Comparison of ENCODE assay signal across 18 cellular contexts in the genomic region with DNA sequence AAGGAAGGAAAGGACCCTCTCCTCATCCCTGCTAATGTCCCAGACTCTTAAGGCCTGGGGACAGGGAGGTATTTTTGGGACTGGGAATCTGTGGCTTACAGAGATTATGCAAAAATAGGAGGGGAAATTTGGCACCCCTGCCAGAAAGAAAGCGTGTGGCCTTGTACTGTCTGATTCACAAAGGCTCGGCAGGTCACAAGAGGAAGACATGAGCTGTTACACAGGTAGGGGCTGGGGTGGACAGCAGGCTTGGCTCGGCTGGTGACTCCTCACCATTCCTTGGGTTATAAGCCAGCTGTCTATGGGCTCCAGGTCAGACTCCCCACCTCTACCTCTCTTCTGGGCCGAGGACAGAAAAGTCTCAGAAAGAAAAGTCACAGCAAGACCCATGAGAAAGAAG.
"Had no signal": no experiment of that assay in that cellular context is flagged by ENCODE, and none has a peak within 500 bp of the region (broad histone marks: within the 10 kb centered on the region; RNA-seq: fewer than 3 reads in every experiment).

No MANE protein-coding gene starts in this region.

- ATAC-seq: left lobe of liver; natural killer cell; right lobe of liver; stimulated activated naive B cell treated with anti-CD40 and anti-IgM and Interleukin-4, amounts not matched to agents 10 μg/mL and 1 μg/mL and 100 μg/mL, for 72 hours had no signal

- H3K27me3 ChIP-seq: right lobe of liver, tibial artery, upper lobe of left lung had no signal

- H3K4me3 ChIP-seq: coronary artery, lung, right lobe of liver, tibial artery, upper lobe of left lung had no signal

- H3K36me3 ChIP-seq: right lobe of liver had no signal

- H2AFZ ChIP-seq: parathyroid adenoma had no signal

- H3K27ac ChIP-seq: coronary artery, parathyroid adenoma, right lobe of liver, upper lobe of left lung had no signal

- H3K27me3 Mint-ChIP-seq: memory B cell; progenitor cell of endocrine pancreas; stimulated activated naive B cell treated with anti-CD40 and anti-IgM and Interleukin-4, amounts not matched to agents 10 μg/mL and 1 μg/mL and 100 μg/mL, for 72 hours; stimulated activated naive CD8-positive, alpha-beta T cell treated with anti-CD3 and anti-CD28 coated beads, Interleukin-15, Interleukin-2, amounts not matched to agents 100 ng/mL and 50 ng/mL, for 24 hours had no signal

- H3K4me1 Mint-ChIP-seq: memory B cell, natural killer cell had no signal

- H3K9me3 Mint-ChIP-seq: memory B cell; natural killer cell; stimulated activated naive B cell treated with anti-CD40 and anti-IgM and Interleukin-4, amounts not matched to agents 10 μg/mL and 1 μg/mL and 100 μg/mL, for 72 hours; stimulated activated naive CD8-positive, alpha-beta T cell treated with anti-CD3 and anti-CD28 coated beads, Interleukin-15, Interleukin-2, amounts not matched to agents 100 ng/mL and 50 ng/mL, for 24 hours had no signal

- DNase-seq: dermis blood vessel endothelial cell; effector memory CD4-positive, alpha-beta T cell; head of caudate nucleus; natural killer cell; right lobe of liver; small intestine; stimulated activated CD4-positive, alpha-beta T cell treated with anti-CD3 and anti-CD28 coated beads, Interleukin-15, amount 100 ng/mL, for 24 hours; stimulated activated CD4-positive, alpha-beta T cell treated with anti-CD3 and anti-CD28 coated beads, Interleukin-2, amount 100 ng/mL, for 48 hours; stimulated activated naive B cell treated with anti-CD40 and anti-IgM and Interleukin-4, amounts not matched to agents 10 μg/mL and 1 μg/mL and 100 μg/mL, for 72 hours; tibial artery; upper lobe of left lung had no signal

- H3K27ac Mint-ChIP-seq: memory B cell; natural killer cell; progenitor cell of endocrine pancreas; stimulated activated naive B cell treated with anti-CD40 and anti-IgM and Interleukin-4, amounts not matched to agents 10 μg/mL and 1 μg/mL and 100 μg/mL, for 72 hours; stimulated activated naive CD8-positive, alpha-beta T cell treated with anti-CD3 and anti-CD28 coated beads, Interleukin-15, Interleukin-2, amounts not matched to agents 100 ng/mL and 50 ng/mL, for 24 hours had no signal

- H3K9me3 ChIP-seq: right lobe of liver, tibial artery, upper lobe of left lung had no signal

- H3K9ac ChIP-seq: parathyroid adenoma had no signal

- H3K4me3 Mint-ChIP-seq: memory B cell; natural killer cell; stimulated activated naive B cell treated with anti-CD40 and anti-IgM and Interleukin-4, amounts not matched to agents 10 μg/mL and 1 μg/mL and 100 μg/mL, for 72 hours; stimulated activated naive CD8-positive, alpha-beta T cell treated with anti-CD3 and anti-CD28 coated beads, Interleukin-15, Interleukin-2, amounts not matched to agents 100 ng/mL and 50 ng/mL, for 24 hours had no signal

- H3K36me3 Mint-ChIP-seq: memory B cell; natural killer cell; stimulated activated naive B cell treated with anti-CD40 and anti-IgM and Interleukin-4, amounts not matched to agents 10 μg/mL and 1 μg/mL and 100 μg/mL, for 72 hours had no signal
